19 cellular contexts compared by ENCODE assay signal in the genomic region with DNA sequence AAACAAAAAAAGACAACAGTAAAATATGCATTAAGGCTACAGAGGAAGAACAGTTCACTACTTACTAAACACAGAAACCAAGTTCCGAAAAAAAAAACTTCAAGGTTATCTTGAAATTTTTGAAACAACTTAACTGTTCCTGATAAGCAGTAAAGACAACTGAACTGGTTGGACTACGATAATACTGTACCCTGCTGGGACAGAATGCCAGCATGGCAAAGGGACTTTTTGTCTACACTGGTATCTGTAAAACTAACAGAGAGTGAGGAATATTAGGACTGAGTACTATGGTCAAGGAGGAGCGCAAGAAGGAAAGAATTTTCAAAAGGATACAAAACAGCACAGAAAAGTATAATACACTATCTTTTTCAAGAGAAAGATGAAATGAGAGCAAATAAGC.
"Had no signal": no experiment of that assay in that cellular context is flagged by ENCODE, and none has a peak within 500 bp of the region (broad histone marks: within the 10 kb centered on the region; RNA-seq: fewer than 3 reads in every experiment).

No MANE protein-coding gene starts in this region.

- H3K4me3 ChIP-seq: colonic mucosa, mucosa of descending colon, spleen, tibial artery had no signal

- H3K27ac Mint-ChIP-seq: activated B cell treated with CpG ODN at 0.5 μM for 24 hours; activated CD4-positive, alpha-beta memory T cell treated with anti-CD3 and anti-CD28 coated beads, Interleukin-2, amount 10 ng/mL, durations not matched to agents 7 days and 5 days; activated naive CD4-positive, alpha-beta T cell treated with anti-CD3 and anti-CD28 coated beads, Interleukin-2, amount 50 U/mL, for 72 hours; memory B cell had no signal

- H3K9ac ChIP-seq: SK-N-SH had no signal

- H3K4me1 Mint-ChIP-seq: activated B cell treated with CpG ODN at 0.5 μM for 24 hours, memory B cell had no signal

- DNase-seq: activated B cell treated with CpG ODN at 0.5 μM for 24 hours; activated CD4-positive, alpha-beta memory T cell treated with anti-CD3 and anti-CD28 coated beads, Interleukin-2, amount 10 ng/mL, durations not matched to agents 7 days and 5 days; activated CD4-positive, alpha-beta T cell treated with anti-CD3 and anti-CD28 coated beads for 4 hours; activated effector memory CD4-positive, alpha-beta T cell treated with anti-CD3 and anti-CD28 coated beads, Interleukin-2, amount 50 U/mL, for 16 hours; activated T-cell treated with anti-CD3 and anti-CD28 coated beads, Interleukin-2, amount 50 U/mL, for 4 hours; amygdala; caudate nucleus; colonic mucosa; foreskin melanocyte; kidney; mucosa of descending colon; naive B cell; SK-N-SH; spleen; stimulated activated CD4-positive, alpha-beta T cell treated with anti-CD3 and anti-CD28 coated beads, Interleukin-4, amount 100 ng/mL, for 4 hours; stimulated activated naive B cell treated with anti-CD40 and anti-IgM and Interleukin-4, amounts not matched to agents 10 μg/mL and 1 μg/mL and 100 μg/mL, for 72 hours; tibial artery had no signal

- H3K4me3 Mint-ChIP-seq: activated B cell treated with CpG ODN at 0.5 μM for 24 hours; activated CD4-positive, alpha-beta memory T cell treated with anti-CD3 and anti-CD28 coated beads, Interleukin-2, amount 10 ng/mL, durations not matched to agents 7 days and 5 days; activated T-cell treated with anti-CD3 and anti-CD28 coated beads, Interleukin-2, amount 50 U/mL, for 4 hours; memory B cell; naive B cell; stimulated activated naive B cell treated with anti-CD40 and anti-IgM and Interleukin-4, amounts not matched to agents 10 μg/mL and 1 μg/mL and 100 μg/mL, for 72 hours had no signal

- H3K4me2 ChIP-seq: SK-N-SH had no signal

- H3K9me2 ChIP-seq: SK-N-SH had no signal

- ATAC-seq: activated naive CD4-positive, alpha-beta T cell treated with anti-CD3 and anti-CD28 coated beads, Interleukin-2, amount 50 U/mL, for 72 hours; activated T-cell treated with anti-CD3 and anti-CD28 coated beads, Interleukin-2, amount 50 U/mL, for 4 hours; mucosa of descending colon; stimulated activated naive B cell treated with anti-CD40 and anti-IgM and Interleukin-4, amounts not matched to agents 10 μg/mL and 1 μg/mL and 100 μg/mL, for 72 hours had no signal

- H3K27me3 Mint-ChIP-seq: activated B cell treated with CpG ODN at 0.5 μM for 24 hours; activated CD4-positive, alpha-beta memory T cell treated with anti-CD3 and anti-CD28 coated beads, Interleukin-2, amount 10 ng/mL, durations not matched to agents 7 days and 5 days; memory B cell; naive B cell; stimulated activated naive B cell treated with anti-CD40 and anti-IgM and Interleukin-4, amounts not matched to agents 10 μg/mL and 1 μg/mL and 100 μg/mL, for 72 hours had no signal

- H3K9me3 ChIP-seq: colonic mucosa, mucosa of descending colon, SK-N-SH, spleen, tibial artery had no signal

- H3K9me3 Mint-ChIP-seq: activated B cell treated with CpG ODN at 0.5 μM for 24 hours; activated CD4-positive, alpha-beta memory T cell treated with anti-CD3 and anti-CD28 coated beads, Interleukin-2, amount 10 ng/mL, durations not matched to agents 7 days and 5 days; activated naive CD4-positive, alpha-beta T cell treated with anti-CD3 and anti-CD28 coated beads, Interleukin-2, amount 50 U/mL, for 72 hours; activated T-cell treated with anti-CD3 and anti-CD28 coated beads, Interleukin-2, amount 50 U/mL, for 4 hours; memory B cell; naive B cell; stimulated activated naive B cell treated with anti-CD40 and anti-IgM and Interleukin-4, amounts not matched to agents 10 μg/mL and 1 μg/mL and 100 μg/mL, for 72 hours had no signal

- H3K4me1 ChIP-seq: colonic mucosa, spleen, tibial artery had no signal

- H3K27ac ChIP-seq: colonic mucosa, spleen, tibial artery had no signal

- H3K27me3 ChIP-seq: colonic mucosa, spleen, tibial artery had no signal
